In genomic region chr1:52142220-52143153, GRCh38 we compare ENCODE assay signal across 1 cellular context.
TF ChIP-seq lines count a peak whose summit lies in the region.

No MANE protein-coding gene starts in this region.

TF ChIP-seq in HepG2, 621 proteins besides CTCF, POLR2A, EP300 and RAD21 (continued from another document and continues in another):
- TF ChIP-seq, protein P1, sequence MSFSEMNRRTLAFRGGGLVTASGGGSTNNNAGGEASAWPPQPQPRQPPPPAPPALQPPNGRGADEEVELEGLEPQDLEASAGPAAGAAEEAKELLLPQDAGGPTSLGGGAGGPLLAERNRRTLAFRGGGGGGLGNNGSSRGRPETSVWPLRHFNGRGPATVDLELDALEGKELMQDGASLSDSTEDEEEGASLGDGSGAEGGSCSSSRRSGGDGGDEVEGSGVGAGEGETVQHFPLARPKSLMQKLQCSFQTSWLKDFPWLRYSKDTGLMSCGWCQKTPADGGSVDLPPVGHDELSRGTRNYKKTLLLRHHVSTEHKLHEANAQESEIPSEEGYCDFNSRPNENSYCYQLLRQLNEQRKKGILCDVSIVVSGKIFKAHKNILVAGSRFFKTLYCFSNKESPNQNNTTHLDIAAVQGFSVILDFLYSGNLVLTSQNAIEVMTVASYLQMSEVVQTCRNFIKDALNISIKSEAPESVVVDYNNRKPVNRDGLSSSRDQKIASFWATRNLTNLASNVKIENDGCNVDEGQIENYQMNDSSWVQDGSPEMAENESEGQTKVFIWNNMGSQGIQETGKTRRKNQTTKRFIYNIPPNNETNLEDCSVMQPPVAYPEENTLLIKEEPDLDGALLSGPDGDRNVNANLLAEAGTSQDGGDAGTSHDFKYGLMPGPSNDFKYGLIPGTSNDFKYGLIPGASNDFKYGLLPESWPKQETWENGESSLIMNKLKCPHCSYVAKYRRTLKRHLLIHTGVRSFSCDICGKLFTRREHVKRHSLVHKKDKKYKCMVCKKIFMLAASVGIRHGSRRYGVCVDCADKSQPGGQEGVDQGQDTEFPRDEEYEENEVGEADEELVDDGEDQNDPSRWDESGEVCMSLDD (CRISPR knock-in tag; IDR thresholded peaks at IDR 0.05; ENCODE audit: borderline replicate concordance), result peak; percentile 8
- TF ChIP-seq RBFOX2 (IDR thresholded peaks at IDR 0.05; ENCODE audit: low read depth, low read length) (peak; percentile 78), GATAD2A (CRISPR knock-in tag; IDR thresholded peaks at IDR 0.05) (no peak), ZC3H4 (CRISPR knock-in tag; IDR thresholded peaks at IDR 0.05; ENCODE audit: borderline replicate concordance) (no peak), ZNF382 (CRISPR knock-in tag; IDR thresholded peaks at IDR 0.05; ENCODE audit: borderline replicate concordance) (no peak), TAF15 (IDR thresholded peaks at IDR 0.05; ENCODE audit: low read depth, low read length, poor library complexity, severe bottlenecking) (no peak), ZNF841 (CRISPR knock-in tag; IDR thresholded peaks at IDR 0.05; ENCODE audit: borderline replicate concordance) (0 out of 2 replicates have a peak, but pooled peaks have one; percentile 62), ZBTB2 (CRISPR knock-in tag; IDR thresholded peaks at IDR 0.05; ENCODE audit: low read depth) (peak; percentile 14; the same call in 1 of the 2 replicates), ZMAT3 (CRISPR knock-in tag; conservative IDR thresholded peaks at IDR 0.05) (0 out of 2 replicates have a peak, but pooled peaks have one; percentile 25), ZNF790 (CRISPR knock-in tag; IDR thresholded peaks at IDR 0.05; ENCODE audit: borderline replicate concordance) (no peak; the same call in 1 of the 2 replicates), KMT2A (CRISPR knock-in tag; IDR thresholded peaks at IDR 0.05) (peak; percentile 90), ZBTB20 (CRISPR knock-in tag; IDR thresholded peaks at IDR 0.05; ENCODE audit: borderline replicate concordance, low read depth) (no peak), U2AF2 (IDR thresholded peaks at IDR 0.05; ENCODE audit: low read depth, low read length) (no peak), ZNF260 (CRISPR knock-in tag; IDR thresholded peaks at IDR 0.05; ENCODE audit: borderline replicate concordance, low read depth) (no peak), RCOR2 (CRISPR knock-in tag; IDR thresholded peaks at IDR 0.05) (no peak), CHD2 (IDR thresholded peaks at IDR 0.05; ENCODE audit: low read depth, low read length) (no peak), PHF8 (CRISPR knock-in tag; IDR thresholded peaks at IDR 0.05) (peak; percentile 91), DPF2 (CRISPR knock-in tag; IDR thresholded peaks at IDR 0.05; ENCODE audit: borderline replicate concordance, low read depth) (no peak), DR1 (CRISPR knock-in tag; IDR thresholded peaks at IDR 0.05) (no peak), ZNF614 (CRISPR knock-in tag; IDR thresholded peaks at IDR 0.05; ENCODE audit: borderline replicate concordance) (no peak), MXD4 (CRISPR knock-in tag; IDR thresholded peaks at IDR 0.05) (no peak), MATR3 (CRISPR knock-in tag; IDR thresholded peaks at IDR 0.05) (no peak), CCAR2 (optimal IDR thresholded peaks at IDR 0.05; ENCODE audit: low read depth, low read length) (no peak), REL (CRISPR knock-in tag; conservative IDR thresholded peaks at IDR 0.05) (no peak), BORCS8-MEF2B (CRISPR knock-in tag; IDR thresholded peaks at IDR 0.05) (peak; percentile 5; the same call in 1 of the 2 replicates), ZNF256 (CRISPR knock-in tag; conservative IDR thresholded peaks at IDR 0.05) (no peak), SNAPC5 (CRISPR knock-in tag; IDR thresholded peaks at IDR 0.05; ENCODE audit: borderline replicate concordance) (no peak; the same call in 1 of the 2 replicates), KAT8 (CRISPR knock-in tag; IDR thresholded peaks at IDR 0.05) (no peak), HINFP (CRISPR knock-in tag; IDR thresholded peaks at IDR 0.05; ENCODE audit: low read depth) (no peak; the same call in 1 of the 2 replicates), TIGD3 (CRISPR knock-in tag; IDR thresholded peaks at IDR 0.05; ENCODE audit: borderline replicate concordance) (no peak), PLRG1 (conservative IDR thresholded peaks at IDR 0.05) (no peak), ZNF275 (CRISPR knock-in tag; IDR thresholded peaks at IDR 0.05; ENCODE audit: borderline replicate concordance) (no peak), TOPORS (CRISPR knock-in tag; IDR thresholded peaks at IDR 0.05) (no peak), TFDP1 (CRISPR knock-in tag; IDR thresholded peaks at IDR 0.05; ENCODE audit: borderline replicate concordance) (no peak), PHF21A (CRISPR knock-in tag; IDR thresholded peaks at IDR 0.05) (no peak), ZNF557 (CRISPR knock-in tag; IDR thresholded peaks at IDR 0.05) (no peak), KAT2B (IDR thresholded peaks at IDR 0.05; ENCODE audit: borderline replicate concordance, low read depth, low read length) (no peak), YY1 (IDR thresholded peaks at IDR 0.05; ENCODE audit: insufficient read depth, insufficient replicate concordance, low read depth, low read length) (no peak), ZNF878 (CRISPR knock-in tag; IDR thresholded peaks at IDR 0.05) (no peak), CREB1 (IDR thresholded peaks at IDR 0.05) (no peak), CREB1 (CRISPR knock-in tag; IDR thresholded peaks at IDR 0.05) (no peak), TBL1XR1 (IDR thresholded peaks at IDR 0.05; ENCODE audit: borderline replicate concordance, low read length, partially characterized antibody) (no peak), ZNF446 (CRISPR knock-in tag; IDR thresholded peaks at IDR 0.05) (peak; percentile 47; the same call in 1 of the 2 replicates), ZNF776 (CRISPR knock-in tag; IDR thresholded peaks at IDR 0.05) (peak; percentile 71; the same call in 1 of the 2 replicates), BCL6 (CRISPR knock-in tag; IDR thresholded peaks at IDR 0.05) (no peak), ZNF263 (CRISPR knock-in tag; IDR thresholded peaks at IDR 0.05) (no peak), ZNF331 (CRISPR knock-in tag; IDR thresholded peaks at IDR 0.05) (no peak; the same call in 1 of the 2 replicates), MED8 (CRISPR knock-in tag; IDR thresholded peaks at IDR 0.05; ENCODE audit: insufficient replicate concordance) (no peak), ZNF235 (CRISPR knock-in tag; IDR thresholded peaks at IDR 0.05; ENCODE audit: borderline replicate concordance) (0 out of 2 replicates have a peak, but pooled peaks have one; percentile 35), ZNF138 (CRISPR knock-in tag; IDR thresholded peaks at IDR 0.05; ENCODE audit: low read depth) (no peak), KDM6A (CRISPR knock-in tag; IDR thresholded peaks at IDR 0.05; ENCODE audit: low read depth) (no peak), ZKSCAN1 (IDR thresholded peaks at IDR 0.05; ENCODE audit: low read length) (no peak), CHCHD3 (CRISPR knock-in tag; IDR thresholded peaks at IDR 0.05) (no peak)
- TF ChIP-seq, protein P2, sequence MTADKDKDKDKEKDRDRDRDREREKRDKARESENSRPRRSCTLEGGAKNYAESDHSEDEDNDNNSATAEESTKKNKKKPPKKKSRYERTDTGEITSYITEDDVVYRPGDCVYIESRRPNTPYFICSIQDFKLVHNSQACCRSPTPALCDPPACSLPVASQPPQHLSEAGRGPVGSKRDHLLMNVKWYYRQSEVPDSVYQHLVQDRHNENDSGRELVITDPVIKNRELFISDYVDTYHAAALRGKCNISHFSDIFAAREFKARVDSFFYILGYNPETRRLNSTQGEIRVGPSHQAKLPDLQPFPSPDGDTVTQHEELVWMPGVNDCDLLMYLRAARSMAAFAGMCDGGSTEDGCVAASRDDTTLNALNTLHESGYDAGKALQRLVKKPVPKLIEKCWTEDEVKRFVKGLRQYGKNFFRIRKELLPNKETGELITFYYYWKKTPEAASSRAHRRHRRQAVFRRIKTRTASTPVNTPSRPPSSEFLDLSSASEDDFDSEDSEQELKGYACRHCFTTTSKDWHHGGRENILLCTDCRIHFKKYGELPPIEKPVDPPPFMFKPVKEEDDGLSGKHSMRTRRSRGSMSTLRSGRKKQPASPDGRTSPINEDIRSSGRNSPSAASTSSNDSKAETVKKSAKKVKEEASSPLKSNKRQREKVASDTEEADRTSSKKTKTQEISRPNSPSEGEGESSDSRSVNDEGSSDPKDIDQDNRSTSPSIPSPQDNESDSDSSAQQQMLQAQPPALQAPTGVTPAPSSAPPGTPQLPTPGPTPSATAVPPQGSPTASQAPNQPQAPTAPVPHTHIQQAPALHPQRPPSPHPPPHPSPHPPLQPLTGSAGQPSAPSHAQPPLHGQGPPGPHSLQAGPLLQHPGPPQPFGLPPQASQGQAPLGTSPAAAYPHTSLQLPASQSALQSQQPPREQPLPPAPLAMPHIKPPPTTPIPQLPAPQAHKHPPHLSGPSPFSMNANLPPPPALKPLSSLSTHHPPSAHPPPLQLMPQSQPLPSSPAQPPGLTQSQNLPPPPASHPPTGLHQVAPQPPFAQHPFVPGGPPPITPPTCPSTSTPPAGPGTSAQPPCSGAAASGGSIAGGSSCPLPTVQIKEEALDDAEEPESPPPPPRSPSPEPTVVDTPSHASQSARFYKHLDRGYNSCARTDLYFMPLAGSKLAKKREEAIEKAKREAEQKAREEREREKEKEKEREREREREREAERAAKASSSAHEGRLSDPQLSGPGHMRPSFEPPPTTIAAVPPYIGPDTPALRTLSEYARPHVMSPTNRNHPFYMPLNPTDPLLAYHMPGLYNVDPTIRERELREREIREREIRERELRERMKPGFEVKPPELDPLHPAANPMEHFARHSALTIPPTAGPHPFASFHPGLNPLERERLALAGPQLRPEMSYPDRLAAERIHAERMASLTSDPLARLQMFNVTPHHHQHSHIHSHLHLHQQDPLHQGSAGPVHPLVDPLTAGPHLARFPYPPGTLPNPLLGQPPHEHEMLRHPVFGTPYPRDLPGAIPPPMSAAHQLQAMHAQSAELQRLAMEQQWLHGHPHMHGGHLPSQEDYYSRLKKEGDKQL (CRISPR knock-in tag; IDR thresholded peaks at IDR 0.05; ENCODE audit: low read depth), result no peak
- TF ChIP-seq, protein P3, sequence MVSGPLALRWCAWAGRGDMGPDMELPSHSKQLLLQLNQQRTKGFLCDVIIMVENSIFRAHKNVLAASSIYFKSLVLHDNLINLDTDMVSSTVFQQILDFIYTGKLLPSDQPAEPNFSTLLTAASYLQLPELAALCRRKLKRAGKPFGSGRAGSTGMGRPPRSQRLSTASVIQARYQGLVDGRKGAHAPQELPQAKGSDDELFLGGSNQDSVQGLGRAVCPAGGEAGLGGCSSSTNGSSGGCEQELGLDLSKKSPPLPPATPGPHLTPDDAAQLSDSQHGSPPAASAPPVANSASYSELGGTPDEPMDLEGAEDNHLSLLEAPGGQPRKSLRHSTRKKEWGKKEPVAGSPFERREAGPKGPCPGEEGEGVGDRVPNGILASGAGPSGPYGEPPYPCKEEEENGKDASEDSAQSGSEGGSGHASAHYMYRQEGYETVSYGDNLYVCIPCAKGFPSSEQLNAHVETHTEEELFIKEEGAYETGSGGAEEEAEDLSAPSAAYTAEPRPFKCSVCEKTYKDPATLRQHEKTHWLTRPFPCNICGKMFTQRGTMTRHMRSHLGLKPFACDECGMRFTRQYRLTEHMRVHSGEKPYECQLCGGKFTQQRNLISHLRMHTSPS (CRISPR knock-in tag; IDR thresholded peaks at IDR 0.05; ENCODE audit: low read depth), result no peak
